Comparison of ENCODE assay signal across 22 cellular contexts in the genomic region with DNA sequence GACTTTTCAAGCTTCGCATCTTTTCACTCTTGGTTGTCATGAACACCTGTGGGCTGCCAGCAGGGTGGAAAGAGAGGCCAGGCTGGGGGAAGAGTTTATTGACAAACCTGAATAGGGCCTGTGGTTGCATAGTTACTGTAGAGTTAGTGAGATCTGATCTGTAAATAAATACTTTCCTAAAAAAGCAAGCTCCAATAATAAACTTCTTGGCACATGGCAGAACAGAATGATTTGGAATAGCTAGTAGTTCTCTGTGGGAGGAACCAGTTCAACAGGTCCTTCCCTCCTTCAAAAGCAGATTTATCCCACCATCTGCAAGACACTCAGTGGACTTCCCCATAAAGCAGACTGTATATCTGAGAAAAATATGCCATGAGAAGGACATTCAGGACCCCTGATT.
"Had no signal": no experiment of that assay in that cellular context is flagged by ENCODE, and none has a peak within 500 bp of the region (broad histone marks: within the 10 kb centered on the region; RNA-seq: fewer than 3 reads in every experiment).

No MANE protein-coding gene starts in this region.

- H3K27me3 ChIP-seq: breast epithelium, upper lobe of left lung had no signal

- H3K9me3 Mint-ChIP-seq: activated T-helper 17 cell treated with anti-CD3 and anti-CD28 coated beads, Interleukin-2, amount 50 U/mL, for 72 hours; WTC11 had no signal

- H3K4me3 ChIP-seq: breast epithelium, lower lobe of right lung, thoracic aorta, upper lobe of left lung had no signal

- DNase-seq: activated CD8-positive, alpha-beta memory T cell treated with anti-CD3 and anti-CD28 coated beads for 24 hours; activated CD8-positive, alpha-beta memory T cell treated with anti-CD3 and anti-CD28 coated beads, Interleukin-2, amount 50 U/mL, for 4 hours; activated T-cell treated with anti-CD3 and anti-CD28 coated beads, Interleukin-2, amount 50 U/mL, for 24 hours; effector memory CD4-positive, alpha-beta T cell; foreskin melanocyte; immature natural killer cell; lower lobe of right lung; mesendoderm; naive B cell; nucleus accumbens; right cardiac atrium; stimulated activated CD4-positive, alpha-beta T cell treated with anti-CD3 and anti-CD28 coated beads, Interleukin-4, amount 100 ng/mL, for 24 hours; stimulated activated naive CD4-positive, alpha-beta T cell treated with Interleukin-2 at 50 U/mL for 16 hours; upper lobe of left lung had no signal

- H3K4me1 ChIP-seq: breast epithelium, lower lobe of right lung, parathyroid adenoma had no signal

- H3K9me3 ChIP-seq: breast epithelium, lower lobe of right lung, thoracic aorta, upper lobe of left lung had no signal

- H3K4me1 Mint-ChIP-seq: activated T-helper 17 cell treated with anti-CD3 and anti-CD28 coated beads, Interleukin-2, amount 50 U/mL, for 72 hours; central memory CD8-positive, alpha-beta T cell; immature natural killer cell; naive B cell had no signal

- H3K36me3 Mint-ChIP-seq: immature natural killer cell, naive B cell, WTC11 had no signal

- ATAC-seq: activated naive CD4-positive, alpha-beta T cell treated with anti-CD3 and anti-CD28 coated beads, Interleukin-2, amount 50 U/mL, for 72 hours; activated T-helper 17 cell treated with anti-CD3 and anti-CD28 coated beads, Interleukin-2, amount 50 U/mL, for 72 hours; left lobe of liver; lower lobe of right lung; right cardiac atrium had no signal

- H3K36me3 ChIP-seq: breast epithelium, lower lobe of right lung, thoracic aorta, upper lobe of left lung had no signal

- H3K27ac Mint-ChIP-seq: activated naive CD4-positive, alpha-beta T cell treated with anti-CD3 and anti-CD28 coated beads, Interleukin-2, amount 50 U/mL, for 72 hours; activated T-cell treated with anti-CD3 and anti-CD28 coated beads, Interleukin-2, amount 50 U/mL, for 24 hours; activated T-helper 17 cell treated with anti-CD3 and anti-CD28 coated beads, Interleukin-2, amount 50 U/mL, for 72 hours; immature natural killer cell; WTC11 had no signal

- H3K4me3 Mint-ChIP-seq: activated T-cell treated with anti-CD3 and anti-CD28 coated beads, Interleukin-2, amount 50 U/mL, for 24 hours; activated T-helper 17 cell treated with anti-CD3 and anti-CD28 coated beads, Interleukin-2, amount 50 U/mL, for 72 hours; central memory CD8-positive, alpha-beta T cell; immature natural killer cell; naive B cell; WTC11 had no signal

- H3K27me3 Mint-ChIP-seq: activated T-cell treated with anti-CD3 and anti-CD28 coated beads, Interleukin-2, amount 50 U/mL, for 24 hours; activated T-helper 17 cell treated with anti-CD3 and anti-CD28 coated beads, Interleukin-2, amount 50 U/mL, for 72 hours; central memory CD8-positive, alpha-beta T cell; naive B cell had no signal

- H3K27ac ChIP-seq: breast epithelium, lower lobe of right lung, parathyroid adenoma, thoracic aorta, upper lobe of left lung had no signal
